19 cellular contexts compared by ENCODE assay signal in genomic region chr7:4709187-4709586, GRCh38. TPM values are rescaled to one million over a fixed set of nuclear protein-coding genes. Genes with fewer than 3 reads are reported as not detected.
DNase-seq lines count a peak whose midpoint lies in the region; ATAC-seq and TF ChIP-seq lines count a peak whose summit lies in the region.
"Had no signal": no experiment of that assay in that cellular context is flagged by ENCODE, and none has a peak within 500 bp of the region (broad histone marks: within the 10 kb centered on the region; RNA-seq: fewer than 3 reads in every experiment).

No MANE protein-coding gene starts in this region.

- no peak overlapping the region for H3K9ac ChIP-seq in SK-N-SH
- no peak overlapping the region for H3K9ac ChIP-seq in endodermal cell (ENCODE audit: extremely low read depth, low read length, poor library complexity, severe bottlenecking)

- H3K4me3 ChIP-seq in SK-N-SH (ENCODE audit: low read depth in 2 of 2, low read length in 1 of 2) (no peak overlapping the region), endodermal cell (ENCODE audit: low read length) (no peak overlapping the region), aorta (ENCODE audit: low read length in 2 of 2) (no peak overlapping the region)
- H3K4me3 ChIP-seq: Peyer's patch had no signal

- H3K27me3 ChIP-seq in SK-N-SH (ENCODE audit: insufficient read depth): no peaks in the 10 kb centered on the region
- no peaks in the 10 kb centered on the region for H3K27me3 ChIP-seq in endodermal cell (ENCODE audit: control insufficient read depth, insufficient read depth, low read length, poor library complexity, severe bottlenecking)
- no peaks in the 10 kb centered on the region for H3K27me3 ChIP-seq in aorta (ENCODE audit: control insufficient read depth in 1 of 2, insufficient read depth in 2 of 2, low read length in 1 of 2)
- H3K27me3 ChIP-seq: Peyer's patch had no signal

- peaks cover 98% of the 10 kb centered on the region for H3K79me2 ChIP-seq in SK-N-SH (ENCODE audit: insufficient read depth)

- H3K27me3 Mint-ChIP-seq in endodermal cell (ENCODE audit: insufficient read depth) (peaks cover 39% of the 10 kb centered on the region), nephron progenitor cell (ENCODE audit: low read depth, poor library complexity) (no peaks in the 10 kb centered on the region)

- 92% methylated on average over 22 of the region's 22 CpGs for WGBS in SK-N-SH (ENCODE audit: low lambda C conversion rate)
- 65 to 71% methylated on average over 7 to 22 of the region's 22 CpGs for WGBS in endodermal cell (ENCODE audit: insufficient coverage in 1 of 2, insufficient read length in 1 of 2), 2 experiments
- 78 to 80% methylated on average over 22 of the region's 22 CpGs for WGBS in aorta, 2 donors

- peaks cover 42% of the 10 kb centered on the region for H4K20me1 ChIP-seq in SK-N-SH (ENCODE audit: insufficient read depth)

- H3K36me3 Mint-ChIP-seq in endodermal cell (ENCODE audit: low read depth): peaks cover 26% of the 10 kb centered on the region
- peaks cover 40% of the 10 kb centered on the region for H3K36me3 Mint-ChIP-seq in nephron progenitor cell (ENCODE audit: low read depth)

- no peaks in the 10 kb centered on the region for H3K9me2 ChIP-seq in SK-N-SH

- peak; percentile 25 for DNase-seq in SK-N-SH
- DNase-seq in endodermal cell: peak; percentile 76
- DNase-seq in nephron progenitor cell: peak; percentile 32
- no peak for DNase-seq in aorta
- DNase-seq in HCEC 1CT: no peak
- no peak for DNase-seq in NCI-H128 (lab: John Stamatoyannopoulos, UW; ENCODE audit: unreplicated experiment)
- DNase-seq: CD8-positive, alpha-beta T cell; DND-41; GOT3; Karpas-422; MM.1S; NCI-H1105 treated with DMSO at 0.1 percent for 48 hours; NCI-H2029; NCI-H510A treated with DMSO at 0.1 percent for 48 hours; Peyer's patch; Right ventricle myocardium superior had no signal

- H3K4me1 ChIP-seq in SK-N-SH (ENCODE audit: control insufficient read depth in 1 of 2, insufficient read depth in 2 of 2, low read depth in 1 of 2, low read length in 1 of 2): peaks cover 2 to 10% of the 10 kb centered on the region in 2 experiments; a peak in 2 of 4 replicates
- H3K4me1 ChIP-seq in endodermal cell (ENCODE audit: control insufficient read depth, insufficient read depth, low read length): peaks cover 17% of the 10 kb centered on the region
- H3K4me1 ChIP-seq in aorta (ENCODE audit: control insufficient read depth in 1 of 2, insufficient read depth in 2 of 2, low read length in 2 of 2): no peaks in the 10 kb centered on the region

- no peak overlapping the region for H3K27ac ChIP-seq in SK-N-SH (ENCODE audit: low read depth in 2 of 2, low read length in 1 of 2)
- H3K27ac ChIP-seq in endodermal cell (ENCODE audit: low read depth, low read length): no peak overlapping the region
- H3K27ac ChIP-seq in aorta (ENCODE audit: low read depth in 1 of 2, low read length in 2 of 2): no peak overlapping the region
- H3K27ac ChIP-seq: 22Rv1, Peyer's patch had no signal

- no peak for TF ChIP-seq EP300 in SK-N-SH (IDR thresholded peaks at IDR 0.05; ENCODE audit: borderline replicate concordance in 1 of 2, low read depth in 1 of 2, low read length in 1 of 2)

- H3K4me3 Mint-ChIP-seq in endodermal cell (no peak overlapping the region), nephron progenitor cell (peak overlapping the region; percentile 30)
- H3K4me3 Mint-ChIP-seq: CD8-positive, alpha-beta T cell had no signal

- CTCF ChIA-PET in SK-N-SH (lab: Yijun Ruan, JAX): no interaction called here

- no peaks in the 10 kb centered on the region for H3F3A ChIP-seq in SK-N-SH (replicated peaks; ENCODE audit: insufficient read depth)

- H3K4me2 ChIP-seq in SK-N-SH: no peak overlapping the region

- ATAC-seq in SK-N-SH treated with all-trans-retinoic acid at 6 μM for 48 hours (no peak), aorta (ENCODE audit: low FRiP score) (peak; percentile 36), GM19395 (IDR thresholded peaks at IDR 0.05; ENCODE audit: unreplicated experiment) (no peak)
- ATAC-seq: CD8-positive, alpha-beta T cell had no signal

- no peak for TF ChIP-seq CTCF in SK-N-SH (IDR thresholded peaks at IDR 0.05)
- peak; percentile 71 for TF ChIP-seq CTCF in endodermal cell (conservative IDR thresholded peaks at IDR 0.05)
- TF ChIP-seq CTCF in nephron progenitor cell (IDR thresholded peaks at IDR 0.05): peak; percentile 19

- intact Hi-C loops in aorta (cut with DNase I): no loop called here

- no peaks in the 10 kb centered on the region for H3K9me3 Mint-ChIP-seq in endodermal cell
- peaks cover 23% of the 10 kb centered on the region for H3K9me3 Mint-ChIP-seq in nephron progenitor cell
- H3K9me3 Mint-ChIP-seq: CD8-positive, alpha-beta T cell had no signal

- H3K4me1 Mint-ChIP-seq in endodermal cell (peaks cover 40% of the 10 kb centered on the region), nephron progenitor cell (peaks cover 68% of the 10 kb centered on the region)

- H3K27ac Mint-ChIP-seq in endodermal cell: peak overlapping the region; percentile 37
- peak overlapping the region; percentile 19 for H3K27ac Mint-ChIP-seq in nephron progenitor cell

- H3K36me3 ChIP-seq in SK-N-SH (replicated peaks in 1 of 2; ENCODE audit: control insufficient read depth in 1 of 2, insufficient read depth in 2 of 2, low read length in 1 of 2) (no peaks in the 10 kb centered on the region), endodermal cell (ENCODE audit: control insufficient read depth, insufficient read depth, low read length) (peaks cover 3% of the 10 kb centered on the region), aorta (ENCODE audit: control insufficient read depth in 1 of 2, insufficient read depth in 2 of 2, low read length in 1 of 2) (no peaks in the 10 kb centered on the region)
- H3K36me3 ChIP-seq: Peyer's patch had no signal

- no peaks in the 10 kb centered on the region for H3K9me3 ChIP-seq in SK-N-SH
- no peaks in the 10 kb centered on the region for H3K9me3 ChIP-seq in endodermal cell (ENCODE audit: control insufficient read depth, low read length)
- H3K9me3 ChIP-seq in aorta (ENCODE audit: control insufficient read depth, low read length): no peaks in the 10 kb centered on the region
- H3K9me3 ChIP-seq: Peyer's patch had no signal

- TF ChIP-seq RAD21 in SK-N-SH (IDR thresholded peaks at IDR 0.05; ENCODE audit: low read length): no peak

- H2AFZ ChIP-seq in SK-N-SH (ENCODE audit: low read depth): no peak overlapping the region

- POLR2A ChIA-PET in SK-N-SH (lab: Yijun Ruan, JAX): no interaction called here

TF ChIP-seq in SK-N-SH, 30 proteins besides CTCF, POLR2A, EP300 and RAD21 (continues in another document):
- TF ChIP-seq TEAD4 (IDR thresholded peaks at IDR 0.05; ENCODE audit: borderline replicate concordance, insufficient read depth) (no peak), EZH2phosphoT487 (IDR thresholded peaks at IDR 0.05; ENCODE audit: borderline replicate concordance, low read depth) (no peak), SMC3 (IDR thresholded peaks at IDR 0.05; ENCODE audit: low read depth, low read length) (no peak), ZBTB33 (IDR thresholded peaks at IDR 0.05; ENCODE audit: borderline replicate concordance, low read depth) (no peak)
- TF ChIP-seq, protein P1, sequence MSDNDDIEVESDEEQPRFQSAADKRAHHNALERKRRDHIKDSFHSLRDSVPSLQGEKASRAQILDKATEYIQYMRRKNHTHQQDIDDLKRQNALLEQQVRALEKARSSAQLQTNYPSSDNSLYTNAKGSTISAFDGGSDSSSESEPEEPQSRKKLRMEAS (IDR thresholded peaks at IDR 0.05; ENCODE audit: low read depth): no peak

TF ChIP-seq in SK-N-SH treated with all-trans-retinoic acid at 6 μM for 48 hours, 23 proteins besides CTCF, POLR2A, EP300 and RAD21 (continues in another document):
- TF ChIP-seq ZNF8 (CRISPR knock-in tag; IDR thresholded peaks at IDR 0.05) (no peak), RARB (CRISPR knock-in tag; IDR thresholded peaks at IDR 0.05) (no peak), OSR1 (CRISPR knock-in tag; IDR thresholded peaks at IDR 0.05) (no peak), TSHZ2 (CRISPR knock-in tag; IDR thresholded peaks at IDR 0.05) (no peak)

RNA-seq across cellular contexts. Expression of gene FOXK1, which starts 27.1 kb away (rescaled TPM):
- polyA plus RNA-seq in SK-N-SH (2012; rRNA removed) (3.0 and 4.7 TPM in 2 replicates), aorta (1 to 10 TPM; 5.1 to 8.7 TPM)
- polyA plus RNA-seq in SK-N-SH (2012; cell fraction: cytosol; rRNA removed): 2.1 and 3.0 TPM in 2 replicates
- polyA plus RNA-seq in SK-N-SH (2012; cell fraction: nucleus; rRNA removed): 11.3 and 15.1 TPM in 2 replicates
- total RNA-seq in endodermal cell (10 to 100 TPM; 36.9 to 43.4 TPM), aorta (10 to 100 TPM; 41.4 to 47.5 TPM)
- polyA plus RNA-seq in endodermal cell (2013, experiment 1 of 2): 14.9 TPM
- 13.9 TPM for polyA plus RNA-seq in endodermal cell (2013, experiment 2 of 2)

Comparison
In these comparisons a context has a peak if more than half of its experiments do, and no peak if none do; other contexts are left out.
1. DNase-seq: peak in SK-N-SH (single experiment), endodermal cell (single experiment) and nephron progenitor cell (single experiment); none in aorta (0 of 2), HCEC 1CT (single experiment) and NCI-H128 (single experiment).